In genomic region chr2:86078801-86079545, GRCh38 we compare ENCODE assay signal across 8 cellular contexts. TPM values are rescaled to one million over a fixed set of nuclear protein-coding genes. Genes with fewer than 3 reads are reported as not detected.
DNase-seq lines count a peak whose midpoint lies in the region; ATAC-seq and TF ChIP-seq lines count a peak whose summit lies in the region.

No MANE protein-coding gene starts in this region.

- no peak overlapping the region for H3K4me2 ChIP-seq in mammary epithelial cell (ENCODE audit: insufficient read depth, low read depth, low read length)

- H3K4me3 ChIP-seq in mammary epithelial cell (replicated peaks in 1 of 3; ENCODE audit: insufficient read depth in 1 of 3, low read depth in 2 of 3, low read length in 3 of 3) (no peak overlapping the region), vagina (no peak overlapping the region)

- H3K4me1 ChIP-seq in mammary epithelial cell (ENCODE audit: insufficient read depth, low read length) (no peaks in the 10 kb centered on the region), vagina (peaks cover 17% of the 10 kb centered on the region)

- no peak for DNase-seq in activated naive CD8-positive, alpha-beta T cell treated with anti-CD3 and anti-CD28 coated beads, Interleukin-2, amount 10 ng/mL, durations not matched to agents 7 days and 5 days
- no peak for DNase-seq in activated naive CD8-positive, alpha-beta T cell treated with anti-CD3 and anti-CD28 coated beads for 36 hours
- DNase-seq in NCI-H2171 treated with DMSO at 0.1 percent for 48 hours (lab: John Stamatoyannopoulos, UW) (peak; percentile 87), mammary epithelial cell (peak; percentile 16), left lobe of liver (ENCODE audit: low spot score) (no peak), vagina (ENCODE audit: extremely low spot score in 2 of 2) (no peak), 8988T (no peak), NCI-H187 treated with DMSO at 0.1 percent for 48 hours (lab: John Stamatoyannopoulos, UW) (no peak)

- in situ Hi-C loops in mammary epithelial cell (cut with MboI; ENCODE audit: low sequenced_read_pairs in 2 of 2) = loop anchor here (5.0 kb wide), 1 partner anchor 252 kb away; no protein-coding TSS in a partner anchor

- peaks cover 10% of the 10 kb centered on the region for H3K36me3 Mint-ChIP-seq in activated naive CD8-positive, alpha-beta T cell treated with anti-CD3 and anti-CD28 coated beads, Interleukin-2, amount 10 ng/mL, durations not matched to agents 7 days and 5 days
- peaks cover 39% of the 10 kb centered on the region for H3K36me3 Mint-ChIP-seq in activated naive CD8-positive, alpha-beta T cell treated with anti-CD3 and anti-CD28 coated beads for 36 hours

- POLR2A ChIA-PET in activated naive CD8-positive, alpha-beta T cell treated with anti-CD3 and anti-CD28 coated beads, Interleukin-2, amount 10 ng/mL, durations not matched to agents 7 days and 5 days (lab: Charles Lee) = interaction anchor here (0.6 to 3.8 kb wide), 7 partner anchors 9 to 251 kb away, joined by 3 to 31 read pairs (median 4); no protein-coding TSS in a partner anchor

- H2AFZ ChIP-seq in mammary epithelial cell (ENCODE audit: low read depth, low read length) = no peak overlapping the region

- dilution Hi-C loops in mammary epithelial cell (cut with HindIII; ENCODE audit: low sequenced_read_pairs) = no loop called here

- no peaks in the 10 kb centered on the region for H3K27me3 ChIP-seq in mammary epithelial cell (ENCODE audit: insufficient read depth, low read length)
- no peaks in the 10 kb centered on the region for H3K27me3 ChIP-seq in vagina

- WGBS in mammary epithelial cell (ENCODE audit: low coverage, missing lambda C conversion rate) = 71% methylated on average over 5 of the region's 7 CpGs

- H3K27ac ChIP-seq in mammary epithelial cell (ENCODE audit: insufficient read depth, low read depth, low read length) (no peak overlapping the region), vagina (no peak overlapping the region)

- TF ChIP-seq POLR2A in vagina (IDR thresholded peaks at IDR 0.05) = no peak

- intact Hi-C loops in mammary epithelial cell (cut with micrococcal nuclease) (no loop called here), vagina (cut with DNase I) (loop anchor here (10.0 kb wide), 1 partner anchor 84 kb away; no protein-coding TSS in a partner anchor)

- no peaks in the 10 kb centered on the region for H3K9me3 Mint-ChIP-seq in activated naive CD8-positive, alpha-beta T cell treated with anti-CD3 and anti-CD28 coated beads, Interleukin-2, amount 10 ng/mL, durations not matched to agents 7 days and 5 days
- H3K9me3 Mint-ChIP-seq in activated naive CD8-positive, alpha-beta T cell treated with anti-CD3 and anti-CD28 coated beads for 36 hours = no peaks in the 10 kb centered on the region

- peak overlapping the region; percentile 20 for H3K4me3 Mint-ChIP-seq in activated naive CD8-positive, alpha-beta T cell treated with anti-CD3 and anti-CD28 coated beads, Interleukin-2, amount 10 ng/mL, durations not matched to agents 7 days and 5 days
- H3K4me3 Mint-ChIP-seq in activated naive CD8-positive, alpha-beta T cell treated with anti-CD3 and anti-CD28 coated beads for 36 hours = no peak overlapping the region

- H4K20me1 ChIP-seq in mammary epithelial cell (ENCODE audit: insufficient read depth, low read length) = no peaks in the 10 kb centered on the region

- peak overlapping the region; percentile 52 for H3K27ac Mint-ChIP-seq in activated naive CD8-positive, alpha-beta T cell treated with anti-CD3 and anti-CD28 coated beads, Interleukin-2, amount 10 ng/mL, durations not matched to agents 7 days and 5 days
- no peak overlapping the region for H3K27ac Mint-ChIP-seq in activated naive CD8-positive, alpha-beta T cell treated with anti-CD3 and anti-CD28 coated beads for 36 hours

- CTCF ChIA-PET in mammary epithelial cell (lab: Charles Lee; ENCODE audit: low non-redundant PET) = interaction anchor here (0.6 to 0.9 kb wide), 3 partner anchors 190 to 501 kb away, joined by 4 to 8 read pairs (median 4); no protein-coding TSS in a partner anchor

- peak; percentile 50 for ATAC-seq in activated naive CD8-positive, alpha-beta T cell treated with anti-CD3 and anti-CD28 coated beads, Interleukin-2, amount 10 ng/mL, durations not matched to agents 7 days and 5 days (ENCODE audit: low read depth)
- ATAC-seq in left lobe of liver = peak; percentile 74

- BruUV-seq in mammary epithelial cell (replicated peaks; lab: Mats Ljungman, UMichigan) = no TSS peak

- no peak overlapping the region for H3K9ac ChIP-seq in mammary epithelial cell (ENCODE audit: insufficient read depth, low read length)

- peaks cover 37% of the 10 kb centered on the region for H3K4me1 Mint-ChIP-seq in activated naive CD8-positive, alpha-beta T cell treated with anti-CD3 and anti-CD28 coated beads, Interleukin-2, amount 10 ng/mL, durations not matched to agents 7 days and 5 days
- peaks cover 25% of the 10 kb centered on the region for H3K4me1 Mint-ChIP-seq in activated naive CD8-positive, alpha-beta T cell treated with anti-CD3 and anti-CD28 coated beads for 36 hours

- no peaks in the 10 kb centered on the region for H3K79me2 ChIP-seq in mammary epithelial cell (ENCODE audit: insufficient read depth, low read length)

- H3K36me3 ChIP-seq in mammary epithelial cell (ENCODE audit: insufficient read depth, low read length) = peaks cover 32% of the 10 kb centered on the region
- peaks cover 0 to 14% of the 10 kb centered on the region in 2 donors for H3K36me3 ChIP-seq in vagina

- TF ChIP-seq CTCF in mammary epithelial cell (conservative IDR thresholded peaks at IDR 0.05 in 1 of 2, IDR thresholded peaks at IDR 0.05 in 1 of 2; ENCODE audit: extremely low read depth in 1 of 2, insufficient read depth in 1 of 2, low read depth in 1 of 2, low read length in 2 of 2) (peak; percentile 20 to 64), vagina (IDR thresholded peaks at IDR 0.05) (peak; percentile 32 to 60 (median 44))

- no peaks in the 10 kb centered on the region for H3K9me3 ChIP-seq in mammary epithelial cell (replicated peaks; ENCODE audit: insufficient read depth, low read length)
- no peaks in the 10 kb centered on the region for H3K9me3 ChIP-seq in vagina

- no peaks in the 10 kb centered on the region for H3K27me3 Mint-ChIP-seq in activated naive CD8-positive, alpha-beta T cell treated with anti-CD3 and anti-CD28 coated beads, Interleukin-2, amount 10 ng/mL, durations not matched to agents 7 days and 5 days
- H3K27me3 Mint-ChIP-seq in activated naive CD8-positive, alpha-beta T cell treated with anti-CD3 and anti-CD28 coated beads for 36 hours = no peaks in the 10 kb centered on the region

RNA-seq across cellular contexts. Expression of gene POLR1A, which starts 26.7 kb away (rescaled TPM):
- total RNA-seq in activated naive CD8-positive, alpha-beta T cell treated with anti-CD3 and anti-CD28 coated beads, Interleukin-2, amount 10 ng/mL, durations not matched to agents 7 days and 5 days = 10 to 100 TPM; 27.3 to 29.5 TPM
- total RNA-seq in activated naive CD8-positive, alpha-beta T cell treated with anti-CD3 and anti-CD28 coated beads for 36 hours = 10 to 100 TPM; 56.0 to 56.6 TPM
- total RNA-seq in mammary epithelial cell (10 to 100 TPM; 35.7 to 49.4 TPM), left lobe of liver (12.1 TPM), vagina (17.2 TPM)
- polyA plus RNA-seq in mammary epithelial cell = 12.0 TPM
- 46.3 TPM for polyA minus RNA-seq in mammary epithelial cell

RNA-seq across cellular contexts. Expression of gene PTCD3, which starts 27.1 kb away (rescaled TPM):
- 100 to 1,000 TPM; 157 TPM for total RNA-seq in activated naive CD8-positive, alpha-beta T cell treated with anti-CD3 and anti-CD28 coated beads, Interleukin-2, amount 10 ng/mL, durations not matched to agents 7 days and 5 days
- total RNA-seq in activated naive CD8-positive, alpha-beta T cell treated with anti-CD3 and anti-CD28 coated beads for 36 hours = 100 to 1,000 TPM; 161 to 162 TPM
- total RNA-seq in mammary epithelial cell (100 to 1,000 TPM in 1 of 2 donors, 10 to 100 TPM in 1; 88.3 to 112 TPM), left lobe of liver (44.9 TPM), vagina (61.6 TPM)
- polyA plus RNA-seq in mammary epithelial cell = 34.9 TPM
- polyA minus RNA-seq in mammary epithelial cell = 42.2 TPM

Comparison
In these comparisons a context has a peak if more than half of its experiments do, and no peak if none do; other contexts are left out.
1. DNase-seq: peak in NCI-H2171 treated with DMSO at 0.1 percent for 48 hours (single experiment) and mammary epithelial cell (single experiment); none in activated naive CD8-positive, alpha-beta T cell treated with anti-CD3 and anti-CD28 coated beads, Interleukin-2, amount 10 ng/mL, durations not matched to agents 7 days and 5 days (single experiment), activated naive CD8-positive, alpha-beta T cell treated with anti-CD3 and anti-CD28 coated beads for 36 hours (single experiment), left lobe of liver (single experiment), vagina (0 of 2), 8988T (single experiment) and NCI-H187 treated with DMSO at 0.1 percent for 48 hours (single experiment).